Comparison of ENCODE assay signal across 1 cellular context in genomic region chr2:23418056-23418455, GRCh38.
TF ChIP-seq lines count a peak whose summit lies in the region.

No MANE protein-coding gene starts in this region.

TF ChIP-seq in IMR-90, 13 proteins besides CTCF, POLR2A, EP300 and RAD21 (continued from another document):
- TF ChIP-seq USF2 (IDR thresholded peaks at IDR 0.05; ENCODE audit: low read depth, low read length) = no peak
- no peak for TF ChIP-seq MXI1 (IDR thresholded peaks at IDR 0.05; ENCODE audit: borderline replicate concordance, low read depth, low read length)
- TF ChIP-seq CEBPB (IDR thresholded peaks at IDR 0.05; ENCODE audit: low read depth, low read length) = no peak
- no peak for TF ChIP-seq MAZ (IDR thresholded peaks at IDR 0.05; ENCODE audit: borderline replicate concordance, low read depth, low read length)
